In genomic region chr20:62027698-62028321, GRCh38 we compare ENCODE assay signal across 19 cellular contexts. TPM values are rescaled to one million over a fixed set of nuclear protein-coding genes. Genes with fewer than 3 reads are reported as not detected.
DNase-seq lines count a peak whose midpoint lies in the region; ATAC-seq and TF ChIP-seq lines count a peak whose summit lies in the region.
"Had no signal": no experiment of that assay in that cellular context is flagged by ENCODE, and none has a peak within 500 bp of the region (broad histone marks: within the 10 kb centered on the region; RNA-seq: fewer than 3 reads in every experiment).

No MANE protein-coding gene starts in this region.

- no peak overlapping the region for H3K9ac ChIP-seq in mesenchymal stem cell (ENCODE audit: low read length)

- H2AFZ ChIP-seq in mesenchymal stem cell (ENCODE audit: low read depth, low read length), result no peak overlapping the region

- H3K27me3 ChIP-seq in mesenchymal stem cell (ENCODE audit: control insufficient read depth in 1 of 2, insufficient read depth in 1 of 2, low read length in 2 of 2), result no peaks in the 10 kb centered on the region
- H3K27me3 ChIP-seq: SJCRH30 had no signal

- no peak overlapping the region for H4K91ac ChIP-seq in mesenchymal stem cell (ENCODE audit: low read length)

- no peak overlapping the region for H3K27ac ChIP-seq in mesenchymal stem cell (ENCODE audit: low read length, poor library complexity, severe bottlenecking)
- H3K27ac ChIP-seq: SJCRH30 had no signal

- no peak overlapping the region for H2BK120ac ChIP-seq in mesenchymal stem cell (ENCODE audit: low read depth, low read length)

- no peak overlapping the region for H3K18ac ChIP-seq in mesenchymal stem cell (ENCODE audit: low read depth in 1 of 2, low read length in 2 of 2)

- H3K4ac ChIP-seq in mesenchymal stem cell (ENCODE audit: low read depth in 1 of 2, low read length in 2 of 2), result no peak overlapping the region

- peak overlapping the region; percentile 19 for H3K27ac Mint-ChIP-seq in activated naive CD4-positive, alpha-beta T cell treated with anti-CD3 and anti-CD28 coated beads, Interleukin-2, amount 10 ng/mL, durations not matched to agents 7 days and 5 days
- H3K27ac Mint-ChIP-seq in brain, result peak overlapping the region; percentile 14 to 72 (median 61)
- peak overlapping the region; percentile 25 for H3K27ac Mint-ChIP-seq in stimulated activated memory B cell treated with anti-CD40 and anti-IgM and Interleukin-4, amounts not matched to agents 10 μg/mL and 1 μg/mL and 100 μg/mL, for 72 hours

- H3K79me1 ChIP-seq in mesenchymal stem cell (replicated peaks; ENCODE audit: low read length, poor library complexity, severe bottlenecking), result peaks cover 58% of the 10 kb centered on the region

- peaks cover 5% of the 10 kb centered on the region for H3K36me3 Mint-ChIP-seq in activated naive CD4-positive, alpha-beta T cell treated with anti-CD3 and anti-CD28 coated beads, Interleukin-2, amount 10 ng/mL, durations not matched to agents 7 days and 5 days
- H3K36me3 Mint-ChIP-seq in brain, result peaks cover 4% of the 10 kb centered on the region
- peaks cover 15% of the 10 kb centered on the region for H3K36me3 Mint-ChIP-seq in stimulated activated memory B cell treated with anti-CD40 and anti-IgM and Interleukin-4, amounts not matched to agents 10 μg/mL and 1 μg/mL and 100 μg/mL, for 72 hours
- H3K36me3 Mint-ChIP-seq: CD8-positive, alpha-beta memory T cell had no signal

- peak overlapping the region in 1 of 2 experiments; percentile 35 for H3K14ac ChIP-seq in mesenchymal stem cell (ENCODE audit: low read length in 2 of 2)

- no peak overlapping the region for H3K4me3 ChIP-seq in mesenchymal stem cell (ENCODE audit: insufficient read depth in 1 of 2, low read depth in 1 of 2, low read length in 2 of 2)
- H3K4me3 ChIP-seq: K562, SJCRH30 had no signal

- H3K9me3 Mint-ChIP-seq in activated naive CD4-positive, alpha-beta T cell treated with anti-CD3 and anti-CD28 coated beads, Interleukin-2, amount 10 ng/mL, durations not matched to agents 7 days and 5 days, result no peaks in the 10 kb centered on the region
- no peaks in the 10 kb centered on the region for H3K9me3 Mint-ChIP-seq in brain
- peaks cover 9% of the 10 kb centered on the region for H3K9me3 Mint-ChIP-seq in stimulated activated memory B cell treated with anti-CD40 and anti-IgM and Interleukin-4, amounts not matched to agents 10 μg/mL and 1 μg/mL and 100 μg/mL, for 72 hours

- ATAC-seq in stimulated activated memory B cell treated with anti-CD40 and anti-IgM and Interleukin-4, amounts not matched to agents 10 μg/mL and 1 μg/mL and 100 μg/mL, for 72 hours, result no peak
- no peak for ATAC-seq in HG02763 (IDR thresholded peaks at IDR 0.05; ENCODE audit: unreplicated experiment)
- ATAC-seq: K562 had no signal

- H3K4me2 ChIP-seq in mesenchymal stem cell (ENCODE audit: low read length, poor library complexity, severe bottlenecking), result no peak overlapping the region

- H2BK15ac ChIP-seq in mesenchymal stem cell (ENCODE audit: low read depth, poor library complexity, severe bottlenecking), result no peak overlapping the region

- TF ChIP-seq CTCF in brain (conservative IDR thresholded peaks at IDR 0.05), result no peak

- H3K9me3 ChIP-seq in mesenchymal stem cell (ENCODE audit: control insufficient read depth, low read length), result no peaks in the 10 kb centered on the region
- H3K9me3 ChIP-seq: SJCRH30 had no signal

- peaks cover 0 to 4% of the 10 kb centered on the region in 2 experiments for H3K36me3 ChIP-seq in mesenchymal stem cell (ENCODE audit: control insufficient read depth in 1 of 2, insufficient read depth in 2 of 2, low read depth in 1 of 2, low read length in 2 of 2)
- H3K36me3 ChIP-seq: SJCRH30 had no signal

- H3K27me3 Mint-ChIP-seq in activated naive CD4-positive, alpha-beta T cell treated with anti-CD3 and anti-CD28 coated beads, Interleukin-2, amount 10 ng/mL, durations not matched to agents 7 days and 5 days, result no peaks in the 10 kb centered on the region
- peaks cover 3% of the 10 kb centered on the region for H3K27me3 Mint-ChIP-seq in brain
- H3K27me3 Mint-ChIP-seq in stimulated activated memory B cell treated with anti-CD40 and anti-IgM and Interleukin-4, amounts not matched to agents 10 μg/mL and 1 μg/mL and 100 μg/mL, for 72 hours, result no peaks in the 10 kb centered on the region
- H3K27me3 Mint-ChIP-seq: CD8-positive, alpha-beta memory T cell had no signal

- H3K4me1 ChIP-seq in mesenchymal stem cell (ENCODE audit: control insufficient read depth, insufficient read depth, low read depth, low read length), result peaks cover 26% of the 10 kb centered on the region

- H3K23ac ChIP-seq in mesenchymal stem cell (ENCODE audit: low read length in 2 of 2), result no peak overlapping the region

- peaks cover 47% of the 10 kb centered on the region for H3K4me1 Mint-ChIP-seq in activated naive CD4-positive, alpha-beta T cell treated with anti-CD3 and anti-CD28 coated beads, Interleukin-2, amount 10 ng/mL, durations not matched to agents 7 days and 5 days
- H3K4me1 Mint-ChIP-seq in brain, result peaks cover 87% of the 10 kb centered on the region
- H3K4me1 Mint-ChIP-seq in stimulated activated memory B cell treated with anti-CD40 and anti-IgM and Interleukin-4, amounts not matched to agents 10 μg/mL and 1 μg/mL and 100 μg/mL, for 72 hours, result peaks cover 61% of the 10 kb centered on the region

- H2BK12ac ChIP-seq in mesenchymal stem cell (ENCODE audit: low read length in 2 of 2), result no peak overlapping the region

- CTCF ChIA-PET in activated naive CD4-positive, alpha-beta T cell treated with anti-CD3 and anti-CD28 coated beads, Interleukin-2, amount 10 ng/mL, durations not matched to agents 7 days and 5 days (lab: Charles Lee), result no interaction called here

- H3K4me3 Mint-ChIP-seq in activated naive CD4-positive, alpha-beta T cell treated with anti-CD3 and anti-CD28 coated beads, Interleukin-2, amount 10 ng/mL, durations not matched to agents 7 days and 5 days, result no peak overlapping the region
- H3K4me3 Mint-ChIP-seq in brain, result peak overlapping the region in 3 of 5 experiments; percentile 9 to 43 (median 18)
- H3K4me3 Mint-ChIP-seq in stimulated activated memory B cell treated with anti-CD40 and anti-IgM and Interleukin-4, amounts not matched to agents 10 μg/mL and 1 μg/mL and 100 μg/mL, for 72 hours, result no peak overlapping the region

- no peak for DNase-seq in activated naive CD4-positive, alpha-beta T cell treated with anti-CD3 and anti-CD28 coated beads, Interleukin-2, amount 10 ng/mL, durations not matched to agents 7 days and 5 days
- DNase-seq in activated naive CD4-positive, alpha-beta T cell treated with anti-CD3 and anti-CD28 coated beads, Interleukin-2, amount 50 U/mL, for 16 hours, result no peak
- no peak for DNase-seq in mesenchymal stem cell
- no peak for DNase-seq in DMS53 (lab: John Stamatoyannopoulos, UW)
- DNase-seq in NCI-H510A treated with DMSO at 0.1 percent for 48 hours (lab: John Stamatoyannopoulos, UW), result no peak
- DNase-seq: 8988T, DMS79 treated with DMSO at 0.1 percent for 48 hours, NCI-H1436 treated with DMSO at 0.1 percent for 48 hours, NCI-H2029 treated with DMSO at 0.1 percent for 48 hours, NCI-H2171 treated with DMSO at 0.1 percent for 48 hours, NCI-H446 treated with DMSO at 0.1 percent for 48 hours, NCI-H748 treated with DMSO at 0.1 percent for 48 hours, OCI-M1, SJCRH30 had no signal

- 86% methylated on average over 10 of the region's 12 CpGs for WGBS in mesenchymal stem cell

- no peak overlapping the region for H2AK5ac ChIP-seq in mesenchymal stem cell (ENCODE audit: low read length, severe bottlenecking)

- H4K8ac ChIP-seq in mesenchymal stem cell (ENCODE audit: low read length), result peak overlapping the region; percentile 32

- no peak overlapping the region for H2BK5ac ChIP-seq in mesenchymal stem cell (ENCODE audit: low read depth, low read length, poor library complexity, severe bottlenecking)

RNA-seq across cellular contexts. Expression of gene TAF4, which starts 37.9 kb away (rescaled TPM):
- 15.1 TPM for polyA plus RNA-seq in brain (ENCODE audit: insufficient read depth, low read depth, low replicate concordance)
- 9.1 TPM for polyA plus RNA-seq in mesenchymal stem cell (2013, experiment 1 of 2)
- polyA plus RNA-seq in mesenchymal stem cell (2013, experiment 2 of 2), result 6.2 TPM

Comparison
In these comparisons a context has a peak if more than half of its experiments do, and no peak if none do; other contexts are left out.
1. H3K4me3 Mint-ChIP-seq: peak in brain (3 of 5); none in activated naive CD4-positive, alpha-beta T cell treated with anti-CD3 and anti-CD28 coated beads, Interleukin-2, amount 10 ng/mL, durations not matched to agents 7 days and 5 days (single experiment) and stimulated activated memory B cell treated with anti-CD40 and anti-IgM and Interleukin-4, amounts not matched to agents 10 μg/mL and 1 μg/mL and 100 μg/mL, for 72 hours (single experiment).
2. Peak in every context shown above with its lines, with median percentiles within 50 percentile points of each other: H3K27ac Mint-ChIP-seq.